Comparison of ENCODE assay signal across 7 cellular contexts in the genomic region with DNA sequence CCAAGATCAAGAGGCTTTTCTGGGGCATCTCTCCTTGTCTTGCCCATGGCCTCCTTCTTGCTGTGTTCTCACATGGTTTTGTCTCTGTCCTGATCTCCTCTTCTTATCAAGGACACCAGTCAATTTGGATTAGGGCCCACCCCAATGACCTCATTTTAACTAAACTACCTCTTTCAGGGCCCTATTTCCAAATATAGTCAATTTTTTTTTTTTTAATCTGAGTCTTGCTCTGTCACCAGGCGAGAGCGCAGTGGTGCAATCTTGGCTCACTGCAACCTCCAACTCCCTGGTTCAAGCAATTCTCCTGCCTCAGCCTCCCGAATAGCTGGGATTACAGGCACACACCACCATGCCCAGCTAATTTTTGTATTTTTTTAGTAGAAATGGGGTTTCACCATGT. TPM values are rescaled to one million over a fixed set of nuclear protein-coding genes. Genes with fewer than 3 reads are reported as not detected.
"Had no signal": no experiment of that assay in that cellular context is flagged by ENCODE, and none has a peak within 500 bp of the region (broad histone marks: within the 10 kb centered on the region; RNA-seq: fewer than 3 reads in every experiment).

No MANE protein-coding gene starts in this region.

RNA-seq across cellular contexts. Expression of a gene that starts 50.9 kb away (rescaled TPM):
- total RNA-seq: activated CD4-positive, alpha-beta T cell treated with anti-CD3 and anti-CD28 coated beads for 36 hours; activated CD8-positive, alpha-beta T cell treated with anti-CD3 and anti-CD28 coated beads, Interleukin-2, amount 10 ng/mL, durations not matched to agents 7 days and 5 days; activated T-helper 2 cell treated with anti-CD3 and anti-CD28 coated beads, Interferon-gamma antibody, Interleukin-2, Interleukin-4, amounts not matched to agents 10 μg/mL and 5 μg/mL and 100 μg/mL, durations not matched to agents 14 hours and 24 hours and 36 hours; ascending aorta; bronchial epithelial cell; chondrocyte; WTC11 had no signal
